38 cellular contexts compared by ENCODE assay signal in genomic region chr20:18813483-18813882, GRCh38. TPM values are rescaled to one million over a fixed set of nuclear protein-coding genes. Genes with fewer than 3 reads are reported as not detected.
"Had no signal": no experiment of that assay in that cellular context is flagged by ENCODE, and none has a peak within 500 bp of the region (broad histone marks: within the 10 kb centered on the region; RNA-seq: fewer than 3 reads in every experiment).

Gene SCP2D1 (plus strand): TSS chr20:18813783. CDS start chr20:18813816, 33 bp downstream.

- H3K36me3 ChIP-seq: MG63 had no signal

- H3K4me3 ChIP-seq: MG63 had no signal

- DNase-seq: Karpas-422, Kasumi-1, MG63, MM.1S, MV-4-11, NCI-H1048, NCI-H1092, NCI-H1092 treated with DMSO at 0.1 percent for 48 hours, NCI-H1105, NCI-H1105 treated with DMSO at 0.1 percent for 48 hours, NCI-H1417, NCI-H1417 treated with DMSO at 0.1 percent for 48 hours, NCI-H1436, NCI-H1436 treated with DMSO at 0.1 percent for 48 hours, NCI-H146, NCI-H1694, NCI-H1694 treated with DMSO at 0.1 percent for 48 hours, NCI-H187, NCI-H187 treated with DMSO at 0.1 percent for 48 hours, NCI-H1930, NCI-H2029, NCI-H2029 treated with DMSO at 0.1 percent for 48 hours, NCI-H2081, NCI-H2081 treated with DMSO at 0.1 percent for 48 hours, NCI-H2107, NCI-H2171, NCI-H2171 treated with DMSO at 0.1 percent for 48 hours, NCI-H2227 treated with DMSO at 0.1 percent for 48 hours, NCI-H226, NCI-H345, NCI-H446, NCI-H446 treated with DMSO at 0.1 percent for 48 hours, NCI-H510A, NCI-H510A treated with DMSO at 0.1 percent for 48 hours had no signal

- H3K27me3 ChIP-seq: MG63 had no signal

- H3K9me3 ChIP-seq: MG63 had no signal

RNA-seq across cellular contexts. Expression of gene SCP2D1, which starts in this region (rescaled TPM):
- total RNA-seq: LHCN-M2, M059J, MCF 10A, NCI-H460 had no signal
